ENCODE assay signal across 23 cellular contexts in genomic region chr1:56029329-56030003, GRCh38.
A peak's percentile ranks its signal among the peaks of the same experiment; 100 is the strongest.
DNase-seq lines count a peak whose midpoint lies in the region; ATAC-seq and TF ChIP-seq lines count a peak whose summit lies in the region.
"Had no signal": no experiment of that assay in that cellular context is flagged by ENCODE, and none has a peak within 500 bp of the region (broad histone marks: within the 10 kb centered on the region; RNA-seq: fewer than 3 reads in every experiment).

No MANE protein-coding gene starts in this region.

- no peak overlapping the region for H3K27ac Mint-ChIP-seq in mesothelial cell of epicardium
- H3K27ac Mint-ChIP-seq: CD4-positive, alpha-beta memory T cell; immature natural killer cell; naive thymus-derived CD4-positive, alpha-beta T cell had no signal

- H3K27me3 ChIP-seq in SK-N-SH (ENCODE audit: insufficient read depth) (no peaks in the 10 kb centered on the region), transverse colon (no peaks in the 10 kb centered on the region)
- H3K27me3 ChIP-seq: MG63 had no signal

- no peak overlapping the region for H3K4me3 Mint-ChIP-seq in activated T-cell treated with anti-CD3 and anti-CD28 coated beads, Interleukin-2, amount 50 U/mL, for 4 hours
- H3K4me3 Mint-ChIP-seq in mesothelial cell of epicardium = no peak overlapping the region
- H3K4me3 Mint-ChIP-seq: CD4-positive, alpha-beta memory T cell; immature natural killer cell; naive thymus-derived CD4-positive, alpha-beta T cell had no signal

- TF ChIP-seq RAD21 in SK-N-SH (IDR thresholded peaks at IDR 0.05; ENCODE audit: low read length) = peak; percentile 12

- H3K9me3 ChIP-seq in SK-N-SH (no peaks in the 10 kb centered on the region), transverse colon (no peaks in the 10 kb centered on the region)
- H3K9me3 ChIP-seq: MG63 had no signal

- no peaks in the 10 kb centered on the region for H3K79me2 ChIP-seq in SK-N-SH (ENCODE audit: insufficient read depth)
- H3K79me2 ChIP-seq: parathyroid adenoma had no signal

- H3K4me3 ChIP-seq in SK-N-SH (ENCODE audit: low read depth in 2 of 2, low read length in 1 of 2) (no peak overlapping the region), transverse colon (no peak overlapping the region)
- H3K4me3 ChIP-seq: lung, MG63 had no signal

- TF ChIP-seq EP300 in SK-N-SH (IDR thresholded peaks at IDR 0.05; ENCODE audit: borderline replicate concordance in 1 of 2, low read depth in 1 of 2, low read length in 1 of 2) = no peak
- no peak for TF ChIP-seq EP300 in transverse colon (IDR thresholded peaks at IDR 0.05; ENCODE audit: low read depth)

- CTCF ChIA-PET in SK-N-SH (lab: Yijun Ruan, JAX) = no interaction called here

- no peak for DNase-seq in SK-N-SH
- DNase-seq in NCI-H2029 (lab: John Stamatoyannopoulos, UW) = peak; percentile 80
- DNase-seq in dermis microvascular lymphatic vessel endothelial cell (ENCODE audit: low read depth in 2 of 2) = peak; percentile 38 to 65
- peak; percentile 8 for DNase-seq in transverse colon
- no peak for DNase-seq in activated T-cell treated with anti-CD3 and anti-CD28 coated beads, Interleukin-2, amount 50 U/mL, for 4 hours
- no peak for DNase-seq in mesothelial cell of epicardium (ENCODE audit: low spot score in 2 of 2, unreplicated experiment in 2 of 2)
- DNase-seq in NCI-H1694 treated with DMSO at 0.1 percent for 48 hours (lab: John Stamatoyannopoulos, UW) = no peak
- DNase-seq: activated CD4-positive, alpha-beta T cell treated with anti-CD3 and anti-CD28 coated beads, Interleukin-2, amount 50 U/mL, for 1 hour; activated gamma-delta T cell treated with Interleukin-2 at 50 U/mL for 16 hours; CD4-positive, alpha-beta memory T cell; central memory CD4-positive, alpha-beta T cell; effector CD8-positive, alpha-beta T cell; glutamatergic neuron; immature natural killer cell; MG63; naive thymus-derived CD4-positive, alpha-beta T cell; NCI-H1694; stimulated activated CD4-positive, alpha-beta T cell treated with anti-CD3 and anti-CD28 coated beads, Interleukin-4, amount 100 ng/mL, for 1 hour; T-helper 1 cell had no signal

- no peak for ATAC-seq in SK-N-SH treated with all-trans-retinoic acid at 6 μM for 48 hours
- no peak for ATAC-seq in activated T-cell treated with anti-CD3 and anti-CD28 coated beads, Interleukin-2, amount 50 U/mL, for 4 hours
- ATAC-seq: naive thymus-derived CD4-positive, alpha-beta T cell had no signal

- peaks cover 7% of the 10 kb centered on the region for H3K9me3 Mint-ChIP-seq in activated T-cell treated with anti-CD3 and anti-CD28 coated beads, Interleukin-2, amount 50 U/mL, for 4 hours
- peaks cover 6% of the 10 kb centered on the region for H3K9me3 Mint-ChIP-seq in mesothelial cell of epicardium

- 50% methylated on average over 4 of the region's 4 CpGs for WGBS in SK-N-SH (ENCODE audit: low lambda C conversion rate)
- WGBS in transverse colon (ENCODE audit: low coverage in 1 of 2), 2 donors = 41 to 49% methylated on average over 4 of the region's 4 CpGs

- H3K4me1 Mint-ChIP-seq in activated T-cell treated with anti-CD3 and anti-CD28 coated beads, Interleukin-2, amount 50 U/mL, for 4 hours (ENCODE audit: low read depth) = no peaks in the 10 kb centered on the region
- H3K4me1 Mint-ChIP-seq in mesothelial cell of epicardium = peaks cover 9% of the 10 kb centered on the region
- H3K4me1 Mint-ChIP-seq: CD4-positive, alpha-beta memory T cell had no signal

- POLR2A ChIA-PET in SK-N-SH (lab: Yijun Ruan, JAX) = no interaction called here

- in situ Hi-C loops in transverse colon (cut with MboI; ENCODE audit: low pct_ligation_motif_present in 1 of 4, low pct_unique_long_range_greater_than_20kb in 1 of 4, low sequenced_read_pairs in 3 of 4) = no loop called here

- TF ChIP-seq POLR2A in transverse colon (IDR thresholded peaks at IDR 0.05) = no peak

- H3K27me3 Mint-ChIP-seq in activated T-cell treated with anti-CD3 and anti-CD28 coated beads, Interleukin-2, amount 50 U/mL, for 4 hours (ENCODE audit: low read depth) = no peaks in the 10 kb centered on the region
- H3K27me3 Mint-ChIP-seq in mesothelial cell of epicardium (ENCODE audit: low read depth) = no peaks in the 10 kb centered on the region
- H3K27me3 Mint-ChIP-seq: CD4-positive, alpha-beta memory T cell had no signal

- H3K27ac ChIP-seq in SK-N-SH (ENCODE audit: low read depth in 2 of 2, low read length in 1 of 2) (no peak overlapping the region), transverse colon (peak overlapping the region in 2 of 4 donors; percentile 6 to 10)
- H3K27ac ChIP-seq: parathyroid adenoma, RWPE1 had no signal

- no peaks in the 10 kb centered on the region for H3K9me2 ChIP-seq in SK-N-SH

- H3K36me3 Mint-ChIP-seq in activated T-cell treated with anti-CD3 and anti-CD28 coated beads, Interleukin-2, amount 50 U/mL, for 4 hours (ENCODE audit: insufficient read depth) = no peaks in the 10 kb centered on the region
- no peaks in the 10 kb centered on the region for H3K36me3 Mint-ChIP-seq in mesothelial cell of epicardium
- H3K36me3 Mint-ChIP-seq: CD4-positive, alpha-beta memory T cell; immature natural killer cell; naive thymus-derived CD4-positive, alpha-beta T cell had no signal

- no peak overlapping the region for H2AFZ ChIP-seq in SK-N-SH (ENCODE audit: low read depth)
- H2AFZ ChIP-seq: parathyroid adenoma had no signal

- H4K20me1 ChIP-seq in SK-N-SH (ENCODE audit: insufficient read depth) = no peaks in the 10 kb centered on the region

- H3K36me3 ChIP-seq in SK-N-SH (replicated peaks in 1 of 2; ENCODE audit: control insufficient read depth in 1 of 2, insufficient read depth in 2 of 2, low read length in 1 of 2) (no peaks in the 10 kb centered on the region), transverse colon (no peaks in the 10 kb centered on the region)
- H3K36me3 ChIP-seq: MG63 had no signal

- H3K9ac ChIP-seq in SK-N-SH = no peak overlapping the region
- H3K9ac ChIP-seq: parathyroid adenoma had no signal

- H3F3A ChIP-seq in SK-N-SH (replicated peaks; ENCODE audit: insufficient read depth) = no peaks in the 10 kb centered on the region

- intact Hi-C loops in transverse colon (cut with DNase I; ENCODE audit: low total_unique reads) = loop anchor here (1.0 kb wide), 1 partner anchor 37 kb away; no protein-coding TSS in a partner anchor

- TF ChIP-seq CTCF in SK-N-SH (IDR thresholded peaks at IDR 0.05) = no peak
- TF ChIP-seq CTCF in transverse colon (IDR thresholded peaks at IDR 0.05) = peak in 2 of 5 experiments; percentile 9 to 11
- no peak for TF ChIP-seq CTCF in mesothelial cell of epicardium (IDR thresholded peaks at IDR 0.05; ENCODE audit: unreplicated experiment)

- H3K4me2 ChIP-seq in SK-N-SH = no peak overlapping the region

- H3K4me1 ChIP-seq in SK-N-SH (ENCODE audit: control insufficient read depth in 1 of 2, insufficient read depth in 2 of 2, low read depth in 1 of 2, low read length in 1 of 2) = peaks cover 0 to 6% of the 10 kb centered on the region in 2 experiments; a peak in 2 of 4 replicates
- H3K4me1 ChIP-seq in transverse colon = no peaks in the 10 kb centered on the region
- H3K4me1 ChIP-seq: parathyroid adenoma had no signal

TF ChIP-seq in SK-N-SH, 30 proteins besides CTCF, POLR2A, EP300 and RAD21:
- TF ChIP-seq MEF2A (IDR thresholded peaks at IDR 0.05; ENCODE audit: borderline replicate concordance, low read depth) (no peak), RCOR1 (IDR thresholded peaks at IDR 0.05; ENCODE audit: low read length) (no peak)

TF ChIP-seq in SK-N-SH treated with all-trans-retinoic acid at 6 μM for 48 hours, 23 proteins besides CTCF, POLR2A, EP300 and RAD21 (continues in another document):
- TF ChIP-seq BACH2 (CRISPR knock-in tag; IDR thresholded peaks at IDR 0.05; ENCODE audit: borderline replicate concordance) = no peak
- TF ChIP-seq ESRRG (CRISPR knock-in tag; IDR thresholded peaks at IDR 0.05) = no peak
- TF ChIP-seq CSDC2 (CRISPR knock-in tag; IDR thresholded peaks at IDR 0.05) = no peak
- TF ChIP-seq ZNF8 (CRISPR knock-in tag; IDR thresholded peaks at IDR 0.05) = no peak
- TF ChIP-seq TOX (CRISPR knock-in tag; IDR thresholded peaks at IDR 0.05; ENCODE audit: borderline replicate concordance) = no peak
- no peak for TF ChIP-seq ZFP3 (CRISPR knock-in tag; IDR thresholded peaks at IDR 0.05)
- no peak for TF ChIP-seq GLIS3 (CRISPR knock-in tag; IDR thresholded peaks at IDR 0.05)
- no peak for TF ChIP-seq TCF4 (CRISPR knock-in tag; IDR thresholded peaks at IDR 0.05; ENCODE audit: borderline replicate concordance)
- no peak for TF ChIP-seq CSRNP3 (CRISPR knock-in tag; IDR thresholded peaks at IDR 0.05)
- TF ChIP-seq ZNF70 (CRISPR knock-in tag; IDR thresholded peaks at IDR 0.05) = no peak
- no peak for TF ChIP-seq ZFP30 (CRISPR knock-in tag; IDR thresholded peaks at IDR 0.05)
- TF ChIP-seq CREB5 (CRISPR knock-in tag; IDR thresholded peaks at IDR 0.05; ENCODE audit: low read depth) = no peak
- no peak for TF ChIP-seq SNAI2 (CRISPR knock-in tag; IDR thresholded peaks at IDR 0.05)
- no peak for TF ChIP-seq ZNF565 (CRISPR knock-in tag; conservative IDR thresholded peaks at IDR 0.05; ENCODE audit: low read depth)

Comparison
In these comparisons a context has a peak if more than half of its experiments do, and no peak if none do; other contexts are left out.
1. DNase-seq: peak in NCI-H2029 (single experiment), dermis microvascular lymphatic vessel endothelial cell (2 of 2) and transverse colon (single experiment); none in SK-N-SH (single experiment), activated T-cell treated with anti-CD3 and anti-CD28 coated beads, Interleukin-2, amount 50 U/mL, for 4 hours (single experiment), mesothelial cell of epicardium (0 of 2) and NCI-H1694 treated with DMSO at 0.1 percent for 48 hours (single experiment).